Comparison of ENCODE assay signal across 15 cellular contexts in genomic region chr1:109083923-109084322, GRCh38. TPM values are rescaled to one million over a fixed set of nuclear protein-coding genes. Genes with fewer than 3 reads are reported as not detected.
DNase-seq lines count a peak whose midpoint lies in the region; ATAC-seq, FAIRE-seq and TF ChIP-seq lines count a peak whose summit lies in the region.
"Had no signal": no experiment of that assay in that cellular context is flagged by ENCODE, and none has a peak within 500 bp of the region (broad histone marks: within the 10 kb centered on the region; RNA-seq: fewer than 3 reads in every experiment).

No MANE protein-coding gene starts in this region.

- H3K27me3 ChIP-seq in HAP-1 (ENCODE audit: low read depth): no peaks in the 10 kb centered on the region
- H3K27me3 ChIP-seq in H1 (replicated peaks in 1 of 4; ENCODE audit: control insufficient read depth in 3 of 4, extremely low read depth in 1 of 4, insufficient read depth in 3 of 4, low read length in 3 of 4): no peaks in the 10 kb centered on the region
- H3K27me3 ChIP-seq: sigmoid colon, stomach had no signal

- H4K8ac ChIP-seq in H1 (ENCODE audit: extremely low read depth, insufficient read depth, low read length): no peak overlapping the region

- TF ChIP-seq EP300 in H1 (IDR thresholded peaks at IDR 0.05; ENCODE audit: borderline replicate concordance in 1 of 2, low read depth in 2 of 2, low read length in 2 of 2): no peak

- no peak overlapping the region for H2BK5ac ChIP-seq in H1 (ENCODE audit: low read depth, low read length)

- no peak overlapping the region for H3K4me3 ChIP-seq in HAP-1
- no peak overlapping the region for H3K4me3 ChIP-seq in H1 (ENCODE audit: extremely low read depth in 1 of 4, insufficient read depth in 2 of 4, low read depth in 3 of 4, low read length in 4 of 4)
- H3K4me3 ChIP-seq: coronary artery, sigmoid colon, stomach had no signal

- no peak overlapping the region for H2AFZ ChIP-seq in H1 (ENCODE audit: low read length)

- no peaks in the 10 kb centered on the region for H3K79me1 ChIP-seq in H1 (ENCODE audit: low read depth, low read length)

- no peak overlapping the region for H3K23ac ChIP-seq in H1 (ENCODE audit: insufficient read length)

- H3K79me2 ChIP-seq in H1 (ENCODE audit: control insufficient read depth in 1 of 2, insufficient read depth in 2 of 2, low read length in 2 of 2): no peaks in the 10 kb centered on the region

- no peak overlapping the region for H2AK5ac ChIP-seq in H1 (ENCODE audit: low read depth, low read length)

- H3K9me3 ChIP-seq in HAP-1: no peaks in the 10 kb centered on the region
- no peaks in the 10 kb centered on the region for H3K9me3 ChIP-seq in H1 (ENCODE audit: insufficient read depth in 2 of 2, low read depth in 1 of 2, low read length in 1 of 2)
- H3K9me3 ChIP-seq: sigmoid colon, stomach had no signal

- CTCF ChIA-PET in H1 (lab: Charles Lee; ENCODE audit: partially characterized antibody): interaction anchor here (1.2 to 3.1 kb wide), 4 partner anchors 16 to 123 kb away, joined by 3 to 16 read pairs (median 4); no protein-coding TSS in a partner anchor

- DNase-seq in HAP-1 (ENCODE audit: low spot score in 2 of 2): peak; percentile 61 to 86
- DNase-seq in OCI-M1 (lab: John Stamatoyannopoulos, UW): peak; percentile 67
- no peak for DNase-seq in H1 (ENCODE audit: low read depth in 1 of 2, low spot score in 2 of 2)
- peak; percentile 57 for DNase-seq in occipital lobe (lab: John Stamatoyannopoulos, UW)
- DNase-seq in NCI-H1930 (lab: John Stamatoyannopoulos, UW): no peak
- no peak for DNase-seq in T-helper 1 cell
- DNase-seq: NCI-H1417, NCI-H526 treated with DMSO at 0.1 percent for 48 hours, sigmoid colon, stomach had no signal

- H3K4me1 ChIP-seq in HAP-1 (peaks cover 31% of the 10 kb centered on the region), H1 (replicated peaks in 1 of 4; ENCODE audit: control insufficient read depth in 3 of 4, insufficient read depth in 4 of 4, low read length in 3 of 4) (peaks cover 0 to 7% (median 3%) of the 10 kb centered on the region in 4 experiments; a peak in 4 of 7 replicates)

- H2BK120ac ChIP-seq in H1 (replicated peaks; ENCODE audit: low read depth, low read length): no peak overlapping the region

- H4K20me1 ChIP-seq in H1 (replicated peaks in 1 of 2; ENCODE audit: control insufficient read depth in 1 of 2, insufficient read depth in 2 of 2, low read length in 2 of 2): no peaks in the 10 kb centered on the region

- H3K14ac ChIP-seq in H1 (ENCODE audit: insufficient read length): no peak overlapping the region

- WGBS in H1 (ENCODE audit: extremely low coverage in 1 of 2, insufficient coverage in 1 of 2, insufficient read length in 1 of 2, insufficient replicate concordance in 2 of 2, low coverage in 1 of 2, low lambda C conversion rate in 2 of 2, missing lambda C conversion rate in 1 of 2), 2 experiments: 70% methylated on average over 1 of the region's 1 CpG; no CpG with 5 or more reads in 1 of the 2 experiments

- no peak overlapping the region for H2BK15ac ChIP-seq in H1 (ENCODE audit: low read length)

- no peak for TF ChIP-seq CTCF in H1 (IDR thresholded peaks at IDR 0.05; ENCODE audit: control extremely low read depth in 1 of 3, insufficient read depth in 1 of 3, low read depth in 1 of 3, low read length in 3 of 3)

- no peak overlapping the region for H3K4ac ChIP-seq in H1 (replicated peaks; ENCODE audit: insufficient read length, low read depth, low read length)

- no peak for TF ChIP-seq RAD21 in H1 (IDR thresholded peaks at IDR 0.05 in 1 of 2, conservative IDR thresholded peaks at IDR 0.05 in 1 of 2; ENCODE audit: low read depth in 2 of 2, low read length in 2 of 2)

- FAIRE-seq in H1 (lab: Jason Lieb, UNC): no peak
- FAIRE-seq: GM19239 had no signal

- ATAC-seq in HG03520 (IDR thresholded peaks at IDR 0.05; ENCODE audit: unreplicated experiment): no peak
- ATAC-seq in HG03135 (IDR thresholded peaks at IDR 0.05; ENCODE audit: unreplicated experiment): no peak

- no peak overlapping the region for H3K56ac ChIP-seq in H1 (replicated peaks; ENCODE audit: insufficient read length, low read depth, low read length)

- H2BK12ac ChIP-seq in H1 (ENCODE audit: low read depth, low read length): no peak overlapping the region; the same call in 1 of the 2 replicates

- no peaks in the 10 kb centered on the region for H3K36me3 ChIP-seq in HAP-1 (replicated peaks)
- H3K36me3 ChIP-seq in H1 (ENCODE audit: control insufficient read depth in 2 of 4, insufficient read depth in 4 of 4, low read length in 3 of 4): no peaks in the 10 kb centered on the region
- H3K36me3 ChIP-seq: sigmoid colon, stomach had no signal

- no peak overlapping the region for H4K5ac ChIP-seq in H1 (ENCODE audit: insufficient read length, low read depth, low read length)

- no peaks in the 10 kb centered on the region for H3K23me2 ChIP-seq in H1 (ENCODE audit: low read depth, low read length)

- H2BK20ac ChIP-seq in H1 (ENCODE audit: low read length): 0 out of 2 replicates have a peak overlapping the region, but pooled peaks have one; percentile 5

- H3K9ac ChIP-seq in H1 (replicated peaks in 1 of 4; ENCODE audit: extremely low read depth in 1 of 4, low read depth in 3 of 4, low read length in 3 of 4): no peak overlapping the region

- in situ Hi-C loops in HAP-1 (cut with MboI; ENCODE audit: low sequenced_read_pairs): no loop called here

- no peak overlapping the region for H3K27ac ChIP-seq in H1 (ENCODE audit: low read depth, low read length)
- H3K27ac ChIP-seq: C4-2B, coronary artery, stomach had no signal

- 0 out of 4 replicates have a peak overlapping the region, but pooled peaks of 1 of the 2 experiments have one; percentile 28 for H3K4me2 ChIP-seq in H1 (ENCODE audit: insufficient read depth in 1 of 2, low read depth in 2 of 2, low read length in 2 of 2)

- H3K18ac ChIP-seq in H1 (ENCODE audit: extremely low read depth, low read length): no peak overlapping the region

- H4K91ac ChIP-seq in H1 (replicated peaks; ENCODE audit: insufficient read length, low read length): no peak overlapping the region

- no peak for TF ChIP-seq POLR2A in H1 (IDR thresholded peaks at IDR 0.05; ENCODE audit: control extremely low read depth in 1 of 2, low read depth in 2 of 2, low read length in 2 of 2)

- POLR2A ChIA-PET in H1 (lab: Charles Lee; ENCODE audit: partially characterized antibody): interaction anchor here (1.5 to 11.9 kb wide), 2 partner anchors 8 to 17 kb away, joined by 6 to 99 read pairs; partner anchors contain the start of gene TAF13

TF ChIP-seq in H1, 55 proteins besides CTCF, POLR2A, EP300 and RAD21 (continues in another document):
- no peak for TF ChIP-seq PHF8 (conservative IDR thresholded peaks at IDR 0.05; ENCODE audit: low read depth, low read length)
- no peak for TF ChIP-seq CTBP2 (IDR thresholded peaks at IDR 0.05; ENCODE audit: borderline replicate concordance, insufficient read depth, insufficient read length, low read length)
- no peak for TF ChIP-seq BCL11A (IDR thresholded peaks at IDR 0.05; ENCODE audit: low read depth in 2 of 2, low read length in 2 of 2)
- TF ChIP-seq CBX8 (IDR thresholded peaks at IDR 0.05; ENCODE audit: borderline replicate concordance, low read depth, low read length): no peak
- TF ChIP-seq NANOG (IDR thresholded peaks at IDR 0.05; ENCODE audit: insufficient read depth, low read depth, low read length, poor library complexity, severe bottlenecking): no peak
- TF ChIP-seq KDM5A (IDR thresholded peaks at IDR 0.05; ENCODE audit: low read length): no peak

RNA-seq across cellular contexts. Expression of gene TMEM167B, which starts 6.6 kb away (rescaled TPM):
- 14.2 and 14.8 TPM in 2 replicates for total RNA-seq in H1 (2021; fragmentation: NEBNext Ultra II Directional; extraction: Animal tissue kit (Norgen Biotek cat#: 25700))
- 3.5 and 3.6 TPM in 2 replicates for polyA plus RNA-seq in H1 (2011; rRNA removed)
- 6.5 TPM for polyA plus RNA-seq in H1 (2011; cell fraction: cytosol; rRNA removed)
- polyA plus RNA-seq in H1 (2011; cell fraction: nucleus; rRNA removed): 4.0 TPM
- 10.2 to 13.5 TPM (median 12.5 TPM) in 4 replicates for polyA plus RNA-seq in H1 (2012, experiment 1 of 2)
- polyA plus RNA-seq in H1 (2012, experiment 2 of 2): 1.9 TPM
- 10.1 TPM for polyA plus RNA-seq in H1 (2013, experiment 1 of 2)
- polyA plus RNA-seq in H1 (2013, experiment 2 of 2): 11.6 TPM
- 9.6 and 10.8 TPM in 2 replicates for polyA minus RNA-seq in H1 (2011; rRNA and poly(A)+ RNA removed)
- 4.9 TPM for polyA minus RNA-seq in H1 (2011; cell fraction: cytosol; rRNA and poly(A)+ RNA removed)
- polyA minus RNA-seq in H1 (2011; cell fraction: nucleus; rRNA and poly(A)+ RNA removed): 4.3 TPM
- 48.2 TPM for total RNA-seq in occipital lobe

RNA-seq across cellular contexts. Expression of gene TAF13, which starts 8.1 kb away (rescaled TPM):
- total RNA-seq in H1 (2021; fragmentation: NEBNext Ultra II Directional; extraction: Animal tissue kit (Norgen Biotek cat#: 25700)): 41.5 and 41.7 TPM in 2 replicates
- 5.6 and 13.1 TPM in 2 replicates for polyA plus RNA-seq in H1 (2011; rRNA removed)
- 18.8 TPM for polyA plus RNA-seq in H1 (2011; cell fraction: cytosol; rRNA removed)
- 0.51 TPM for polyA plus RNA-seq in H1 (2011; cell fraction: nucleus; rRNA removed)
- polyA plus RNA-seq in H1 (2012, experiment 1 of 2): 18.0 to 45.8 TPM (median 21.1 TPM) in 4 replicates
- polyA plus RNA-seq in H1 (2012, experiment 2 of 2): 9.1 TPM
- 29.7 TPM for polyA plus RNA-seq in H1 (2013, experiment 1 of 2)
- polyA plus RNA-seq in H1 (2013, experiment 2 of 2): 33.2 TPM
- polyA minus RNA-seq in H1 (2011; rRNA and poly(A)+ RNA removed): 5.0 and 7.9 TPM in 2 replicates
- 15.2 TPM for polyA minus RNA-seq in H1 (2011; cell fraction: cytosol; rRNA and poly(A)+ RNA removed)
- polyA minus RNA-seq in H1 (2011; cell fraction: nucleus; rRNA and poly(A)+ RNA removed): 4.3 TPM
- 53.5 TPM for total RNA-seq in occipital lobe

RNA-seq across cellular contexts. Expression of gene ELAPOR1, which starts 30.0 kb away (rescaled TPM):
- total RNA-seq in H1 (2021; fragmentation: NEBNext Ultra II Directional; extraction: Animal tissue kit (Norgen Biotek cat#: 25700)): 1.2 TPM in 2 replicates
- 2.5 and 3.1 TPM in 2 replicates for polyA plus RNA-seq in H1 (2011; rRNA removed)
- polyA plus RNA-seq in H1 (2011; cell fraction: cytosol; rRNA removed): 2.5 TPM
- polyA plus RNA-seq in H1 (2011; cell fraction: nucleus; rRNA removed): 4.4 TPM
- polyA plus RNA-seq in H1 (2012, experiment 1 of 2): 0.62 to 1.2 TPM (median 0.89 TPM) in 4 replicates
- 0.92 TPM for polyA plus RNA-seq in H1 (2012, experiment 2 of 2)
- polyA plus RNA-seq in H1 (2013, experiment 1 of 2): 1.3 TPM
- 1.0 TPM for polyA plus RNA-seq in H1 (2013, experiment 2 of 2)
- polyA minus RNA-seq in H1 (2011; rRNA and poly(A)+ RNA removed): 2.1 and 4.1 TPM in 2 replicates
- polyA minus RNA-seq in H1 (2011; cell fraction: cytosol; rRNA and poly(A)+ RNA removed): 1.2 TPM
- 1.7 TPM for polyA minus RNA-seq in H1 (2011; cell fraction: nucleus; rRNA and poly(A)+ RNA removed)
- 19.5 TPM for total RNA-seq in occipital lobe

RNA-seq across cellular contexts. Expression of gene WDR47, which starts 42.0 kb away (rescaled TPM):
- 6.7 and 7.2 TPM in 2 replicates for total RNA-seq in H1 (2021; fragmentation: NEBNext Ultra II Directional; extraction: Animal tissue kit (Norgen Biotek cat#: 25700))
- 1.2 and 1.9 TPM in 2 replicates for polyA plus RNA-seq in H1 (2011; rRNA removed)
- polyA plus RNA-seq in H1 (2011; cell fraction: cytosol; rRNA removed): 2.3 TPM
- polyA plus RNA-seq in H1 (2011; cell fraction: nucleus; rRNA removed): 1.1 TPM
- polyA plus RNA-seq in H1 (2012, experiment 1 of 2): 2.3 to 3.8 TPM (median 2.9 TPM) in 4 replicates
- polyA plus RNA-seq in H1 (2012, experiment 2 of 2): 0.21 TPM
- 2.7 TPM for polyA plus RNA-seq in H1 (2013, experiment 1 of 2)
- 2.4 TPM for polyA plus RNA-seq in H1 (2013, experiment 2 of 2)
- 3.6 and 5.9 TPM in 2 replicates for polyA minus RNA-seq in H1 (2011; rRNA and poly(A)+ RNA removed)
- polyA minus RNA-seq in H1 (2011; cell fraction: cytosol; rRNA and poly(A)+ RNA removed): 4.7 TPM
- polyA minus RNA-seq in H1 (2011; cell fraction: nucleus; rRNA and poly(A)+ RNA removed): 5.0 TPM
- total RNA-seq in occipital lobe: 285 TPM

Comparison
In these comparisons a context has a peak if more than half of its experiments do, and no peak if none do; other contexts are left out.
1. DNase-seq: peak in HAP-1 (2 of 2), OCI-M1 (single experiment) and occipital lobe (single experiment); none in H1 (0 of 2), NCI-H1930 (0 of 2) and T-helper 1 cell (0 of 5).